In the genomic region with DNA sequence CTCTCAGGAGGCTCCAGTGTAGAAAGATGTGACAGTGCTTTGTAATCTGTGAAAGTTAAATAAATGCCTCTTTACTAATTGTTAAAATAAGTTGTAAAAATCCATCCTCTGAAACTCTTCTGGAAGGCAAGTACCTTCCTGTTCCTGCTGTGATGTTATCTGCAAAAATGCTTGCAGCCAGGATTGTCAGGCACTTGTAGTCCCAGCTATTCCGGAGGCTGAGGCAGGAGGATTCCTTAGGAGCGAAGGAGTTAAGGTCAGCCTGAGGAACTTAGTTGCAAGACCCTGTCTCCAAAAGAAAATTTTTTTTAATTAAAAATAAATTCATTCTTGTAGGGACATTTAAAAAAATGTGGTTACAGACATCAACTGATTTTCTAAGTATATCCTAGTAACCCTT, we compare ENCODE assay signal across 15 cellular contexts. TPM values are rescaled to one million over a fixed set of nuclear protein-coding genes. Genes with fewer than 3 reads are reported as not detected.
DNase-seq lines count a peak whose midpoint lies in the region; ATAC-seq and TF ChIP-seq lines count a peak whose summit lies in the region.
"Had no signal": no experiment of that assay in that cellular context is flagged by ENCODE, and none has a peak within 500 bp of the region (broad histone marks: within the 10 kb centered on the region; RNA-seq: fewer than 3 reads in every experiment).

No MANE protein-coding gene starts in this region.

- no peaks in the 10 kb centered on the region for H3K27me3 ChIP-seq in GM23338 (ENCODE audit: insufficient read depth)

- H2AFZ ChIP-seq in GM23338, result peak overlapping the region; percentile 87; the same call in 1 of the 2 replicates
- H2AFZ ChIP-seq: GM23248 had no signal

- peaks cover 2% of the 10 kb centered on the region for H3K27me3 Mint-ChIP-seq in GM23338 (ENCODE audit: insufficient read depth, low read depth, poor library complexity)
- H3K27me3 Mint-ChIP-seq in WTC11 (ENCODE audit: low read depth), result no peaks in the 10 kb centered on the region; the same call in 1 of the 2 replicates
- H3K27me3 Mint-ChIP-seq: CD4-positive, alpha-beta memory T cell had no signal

- no peaks in the 10 kb centered on the region for H3K36me3 ChIP-seq in GM23338 (ENCODE audit: insufficient read depth)

- H3K4me3 Mint-ChIP-seq in GM23338, result no peak overlapping the region
- H3K4me3 Mint-ChIP-seq in WTC11, result no peak overlapping the region
- H3K4me3 Mint-ChIP-seq: CD4-positive, alpha-beta memory T cell had no signal

- no peak for TF ChIP-seq CTCF in GM23338 (conservative IDR thresholded peaks at IDR 0.05; ENCODE audit: low read depth in 2 of 2)
- TF ChIP-seq CTCF in WTC11 (IDR thresholded peaks at IDR 0.05), result no peak

- no peak overlapping the region for H3K27ac ChIP-seq in GM23338 (ENCODE audit: low read depth)
- H3K27ac ChIP-seq: GM23248 had no signal

- H3K9me2 ChIP-seq in GM23338 (ENCODE audit: insufficient read depth), result no peaks in the 10 kb centered on the region

- H3K27ac Mint-ChIP-seq in GM23338, result no peak overlapping the region
- H3K27ac Mint-ChIP-seq in WTC11, result no peak overlapping the region

- no peaks in the 10 kb centered on the region for H4K20me1 ChIP-seq in GM23338 (replicated peaks; ENCODE audit: insufficient read depth)

- POLR2A ChIA-PET in WTC11 (lab: Charles Lee), result no interaction called here

- H3K36me3 Mint-ChIP-seq in GM23338 (ENCODE audit: low read depth) (no peaks in the 10 kb centered on the region), WTC11 (no peaks in the 10 kb centered on the region)
- H3K36me3 Mint-ChIP-seq: CD4-positive, alpha-beta memory T cell had no signal

- H3K4me2 ChIP-seq in GM23338, result no peak overlapping the region

- no peak overlapping the region for H3K4me3 ChIP-seq in GM23338
- H3K4me3 ChIP-seq: GM23248 had no signal

- H3K79me2 ChIP-seq in GM23338 (replicated peaks; ENCODE audit: insufficient read depth), result no peaks in the 10 kb centered on the region

- ATAC-seq in GM23338, result no peak
- ATAC-seq in WTC11, result no peak
- ATAC-seq in HG03460 (IDR thresholded peaks at IDR 0.05; ENCODE audit: unreplicated experiment), result no peak
- no peak for ATAC-seq in HG03175 (IDR thresholded peaks at IDR 0.05; ENCODE audit: unreplicated experiment)
- ATAC-seq: HCT116 had no signal

- H3F3A ChIP-seq in GM23338 (replicated peaks; ENCODE audit: low read depth), result no peaks in the 10 kb centered on the region

- no peaks in the 10 kb centered on the region for H3K9me3 Mint-ChIP-seq in GM23338
- no peaks in the 10 kb centered on the region for H3K9me3 Mint-ChIP-seq in WTC11
- H3K9me3 Mint-ChIP-seq: CD4-positive, alpha-beta memory T cell; H9 had no signal

- CTCF ChIA-PET in WTC11 (lab: Charles Lee), result no interaction called here

- peaks cover 20% of the 10 kb centered on the region for H3K4me1 ChIP-seq in GM23338 (ENCODE audit: insufficient read depth)

- DNase-seq in GM23338 (ENCODE audit: low spot score), result no peak
- no peak for DNase-seq in WTC11 (ENCODE audit: low spot score)
- DNase-seq in islet precursor cell, result peak; percentile 69
- no peak for DNase-seq in stimulated activated CD4-positive, alpha-beta T cell treated with anti-CD3 and anti-CD28 coated beads, Interleukin-15, amount 100 ng/mL, for 24 hours
- DNase-seq: C1 segment of cervical spinal cord; Calu3; CD4-positive, alpha-beta memory T cell; COR-L47; DMS53; DMS79 treated with DMSO at 0.1 percent for 48 hours; GM23248; H9 had no signal

- H3K4me1 Mint-ChIP-seq in GM23338, result peaks cover 8% of the 10 kb centered on the region
- H3K4me1 Mint-ChIP-seq in WTC11, result peaks cover 12% of the 10 kb centered on the region
- H3K4me1 Mint-ChIP-seq: CD4-positive, alpha-beta memory T cell had no signal

TF ChIP-seq in GM23338, 12 proteins besides CTCF, POLR2A, EP300 and RAD21:
- TF ChIP-seq, protein P1, sequence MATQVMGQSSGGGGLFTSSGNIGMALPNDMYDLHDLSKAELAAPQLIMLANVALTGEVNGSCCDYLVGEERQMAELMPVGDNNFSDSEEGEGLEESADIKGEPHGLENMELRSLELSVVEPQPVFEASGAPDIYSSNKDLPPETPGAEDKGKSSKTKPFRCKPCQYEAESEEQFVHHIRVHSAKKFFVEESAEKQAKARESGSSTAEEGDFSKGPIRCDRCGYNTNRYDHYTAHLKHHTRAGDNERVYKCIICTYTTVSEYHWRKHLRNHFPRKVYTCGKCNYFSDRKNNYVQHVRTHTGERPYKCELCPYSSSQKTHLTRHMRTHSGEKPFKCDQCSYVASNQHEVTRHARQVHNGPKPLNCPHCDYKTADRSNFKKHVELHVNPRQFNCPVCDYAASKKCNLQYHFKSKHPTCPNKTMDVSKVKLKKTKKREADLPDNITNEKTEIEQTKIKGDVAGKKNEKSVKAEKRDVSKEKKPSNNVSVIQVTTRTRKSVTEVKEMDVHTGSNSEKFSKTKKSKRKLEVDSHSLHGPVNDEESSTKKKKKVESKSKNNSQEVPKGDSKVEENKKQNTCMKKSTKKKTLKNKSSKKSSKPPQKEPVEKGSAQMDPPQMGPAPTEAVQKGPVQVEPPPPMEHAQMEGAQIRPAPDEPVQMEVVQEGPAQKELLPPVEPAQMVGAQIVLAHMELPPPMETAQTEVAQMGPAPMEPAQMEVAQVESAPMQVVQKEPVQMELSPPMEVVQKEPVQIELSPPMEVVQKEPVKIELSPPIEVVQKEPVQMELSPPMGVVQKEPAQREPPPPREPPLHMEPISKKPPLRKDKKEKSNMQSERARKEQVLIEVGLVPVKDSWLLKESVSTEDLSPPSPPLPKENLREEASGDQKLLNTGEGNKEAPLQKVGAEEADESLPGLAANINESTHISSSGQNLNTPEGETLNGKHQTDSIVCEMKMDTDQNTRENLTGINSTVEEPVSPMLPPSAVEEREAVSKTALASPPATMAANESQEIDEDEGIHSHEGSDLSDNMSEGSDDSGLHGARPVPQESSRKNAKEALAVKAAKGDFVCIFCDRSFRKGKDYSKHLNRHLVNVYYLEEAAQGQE (IDR thresholded peaks at IDR 0.05; ENCODE audit: unreplicated experiment), result no peak
- TF ChIP-seq, protein P2, sequence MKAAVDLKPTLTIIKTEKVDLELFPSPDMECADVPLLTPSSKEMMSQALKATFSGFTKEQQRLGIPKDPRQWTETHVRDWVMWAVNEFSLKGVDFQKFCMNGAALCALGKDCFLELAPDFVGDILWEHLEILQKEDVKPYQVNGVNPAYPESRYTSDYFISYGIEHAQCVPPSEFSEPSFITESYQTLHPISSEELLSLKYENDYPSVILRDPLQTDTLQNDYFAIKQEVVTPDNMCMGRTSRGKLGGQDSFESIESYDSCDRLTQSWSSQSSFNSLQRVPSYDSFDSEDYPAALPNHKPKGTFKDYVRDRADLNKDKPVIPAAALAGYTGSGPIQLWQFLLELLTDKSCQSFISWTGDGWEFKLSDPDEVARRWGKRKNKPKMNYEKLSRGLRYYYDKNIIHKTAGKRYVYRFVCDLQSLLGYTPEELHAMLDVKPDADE (IDR thresholded peaks at IDR 0.05), result no peak
- TF ChIP-seq NANOG (IDR thresholded peaks at IDR 0.05; ENCODE audit: borderline replicate concordance), result no peak
- TF ChIP-seq EZH2phosphoT487 (IDR thresholded peaks at IDR 0.05; ENCODE audit: unreplicated experiment), result no peak
- TF ChIP-seq EZH2 (IDR thresholded peaks at IDR 0.05; ENCODE audit: low read depth, unreplicated experiment), result no peak

TF ChIP-seq in WTC11, 78 proteins besides CTCF, POLR2A, EP300 and RAD21:
- TF ChIP-seq, protein P3, sequence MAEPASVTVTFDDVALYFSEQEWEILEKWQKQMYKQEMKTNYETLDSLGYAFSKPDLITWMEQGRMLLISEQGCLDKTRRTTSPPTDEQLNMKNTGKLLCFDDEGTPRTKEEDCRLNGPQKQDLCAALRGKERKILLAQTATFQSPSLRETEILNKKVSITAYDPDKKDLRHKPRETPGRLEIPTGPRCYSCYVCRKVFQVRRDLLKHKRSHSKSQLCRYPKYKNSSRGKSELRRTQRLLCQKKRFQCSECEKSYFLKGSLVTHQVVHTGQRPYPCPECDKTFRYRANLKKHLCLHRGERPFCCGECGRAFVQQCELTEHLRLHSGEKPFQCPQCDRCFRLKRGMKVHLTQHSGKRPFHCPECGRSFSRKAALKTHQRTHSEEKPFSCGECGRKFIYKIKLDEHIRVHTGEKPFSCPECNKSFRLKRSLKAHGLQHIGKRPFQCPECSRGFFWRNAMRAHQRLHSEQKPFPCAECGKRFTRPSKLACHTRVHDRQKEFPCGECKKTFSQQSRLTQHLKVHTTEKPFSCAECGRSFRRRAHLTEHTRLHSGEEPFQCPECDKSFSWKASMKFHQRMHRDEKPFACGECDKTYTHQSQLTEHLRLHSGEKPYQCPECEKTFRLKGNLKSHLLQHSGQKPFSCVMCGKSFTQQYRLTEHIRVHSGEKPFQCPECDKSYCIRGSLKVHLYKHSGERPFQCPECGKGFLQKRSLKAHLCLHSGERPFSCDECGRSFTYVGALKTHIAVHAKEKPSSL (CRISPR knock-in tag; conservative IDR thresholded peaks at IDR 0.05), result no peak
- peak; percentile 54; the same call in 1 of the 2 replicates for TF ChIP-seq ZNF121 (CRISPR knock-in tag; IDR thresholded peaks at IDR 0.05)

RNA-seq across cellular contexts. Expression of a gene that starts 22.7 kb away (rescaled TPM):
- total RNA-seq in GM23338 (2014; rRNA removed; shearing (Covaris generic)), result 14.2 and 21.6 TPM in 2 replicates
- polyA plus RNA-seq in GM23338 (2016; fragmentation: Nextera tagmentation; extraction: Ambion mirVana), result 6.3 and 6.7 TPM in 2 replicates
- 18.1 to 22.1 TPM (median 19.8 TPM) in 3 replicates for total RNA-seq in WTC11 (2021)
